Comparison of ENCODE assay signal across 22 cellular contexts in the genomic region with DNA sequence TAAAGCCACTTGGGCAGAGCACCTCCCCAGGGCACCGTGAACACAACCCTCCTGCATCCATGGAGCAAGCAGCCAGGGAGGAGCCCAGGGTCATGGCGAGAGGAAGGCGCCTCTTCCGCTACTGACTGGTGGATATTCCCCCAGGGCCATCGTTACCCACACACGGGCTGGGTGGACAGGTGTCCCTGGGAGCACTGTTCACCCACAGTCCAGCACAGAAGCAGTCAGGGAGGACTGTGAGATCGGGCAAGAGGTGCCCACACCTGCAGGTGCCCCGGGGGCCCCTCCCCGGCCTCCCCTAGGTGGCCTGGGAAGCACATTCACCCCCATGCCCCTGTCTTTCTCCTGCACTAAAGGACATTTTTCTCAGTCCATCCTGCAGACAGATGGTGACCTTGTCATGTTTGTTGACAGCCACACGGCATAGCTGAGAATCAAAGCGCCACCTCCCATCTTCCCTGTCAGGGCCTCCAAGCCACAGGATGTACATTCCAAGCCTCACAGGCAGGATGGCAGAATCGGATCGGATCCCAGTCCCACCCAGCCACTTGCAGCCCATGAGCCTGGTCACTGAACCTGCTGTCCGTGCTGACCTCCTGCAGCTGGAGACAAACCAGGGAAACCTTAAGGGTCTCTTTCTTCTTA.
DNase-seq lines count a peak whose midpoint lies in the region; ATAC-seq and TF ChIP-seq lines count a peak whose summit lies in the region.
"Had no signal": no experiment of that assay in that cellular context is flagged by ENCODE, and none has a peak within 500 bp of the region (broad histone marks: within the 10 kb centered on the region; RNA-seq: fewer than 3 reads in every experiment).

No MANE protein-coding gene starts in this region.

- H3K27me3 Mint-ChIP-seq in WTC11 (ENCODE audit: low read depth) (no peaks in the 10 kb centered on the region; the same call in 1 of the 2 replicates), T-helper 17 cell (peaks cover 26% of the 10 kb centered on the region)
- H3K27me3 Mint-ChIP-seq: CD4-positive, CD25-positive, alpha-beta regulatory T cell had no signal

- 0 out of 2 replicates have a peak overlapping the region, but pooled peaks have one; percentile 57 for H3K27ac Mint-ChIP-seq in WTC11
- no peak overlapping the region for H3K27ac Mint-ChIP-seq in T-helper 17 cell
- H3K27ac Mint-ChIP-seq: CD4-positive, CD25-positive, alpha-beta regulatory T cell; CD8-positive, alpha-beta T cell; H9 had no signal

- no peaks in the 10 kb centered on the region for H3K79me2 ChIP-seq in trophoblast cell (ENCODE audit: control insufficient read depth, insufficient read depth, low read length, poor library complexity)

- H3K4me1 Mint-ChIP-seq in WTC11 (no peaks in the 10 kb centered on the region), T-helper 17 cell (no peaks in the 10 kb centered on the region)
- H3K4me1 Mint-ChIP-seq: CD4-positive, CD25-positive, alpha-beta regulatory T cell had no signal

- no peaks in the 10 kb centered on the region for H3K9me3 Mint-ChIP-seq in WTC11
- H3K9me3 Mint-ChIP-seq: CD4-positive, CD25-positive, alpha-beta regulatory T cell; CD8-positive, alpha-beta T cell; H9 had no signal

- H2BK12ac ChIP-seq in neuronal stem cell (ENCODE audit: low read length): no peak overlapping the region
- H2BK12ac ChIP-seq in trophoblast cell (ENCODE audit: low read length): no peak overlapping the region

- CTCF ChIA-PET in WTC11 (lab: Charles Lee): interaction anchor here (1.1 kb wide), 1 partner anchor 9 kb away, joined by 3 read pairs; no protein-coding TSS in a partner anchor

- H3K79me1 ChIP-seq in neuronal stem cell (ENCODE audit: low read depth, low read length) (no peaks in the 10 kb centered on the region), trophoblast cell (ENCODE audit: low read length) (no peaks in the 10 kb centered on the region)

- no peak overlapping the region for H3K4me3 Mint-ChIP-seq in WTC11
- no peak overlapping the region for H3K4me3 Mint-ChIP-seq in T-helper 17 cell
- H3K4me3 Mint-ChIP-seq: CD4-positive, CD25-positive, alpha-beta regulatory T cell; CD8-positive, alpha-beta T cell; H9 had no signal

- H2AK5ac ChIP-seq in neuronal stem cell (ENCODE audit: low read depth, low read length): peak overlapping the region; percentile 73
- H2AK5ac ChIP-seq in trophoblast cell (ENCODE audit: low read length): no peak overlapping the region

- no peak overlapping the region for H2AFZ ChIP-seq in neuronal stem cell (ENCODE audit: low read length)
- no peak overlapping the region for H2AFZ ChIP-seq in trophoblast cell (ENCODE audit: insufficient read depth, low read length, poor library complexity)
- H2AFZ ChIP-seq: GM23248 had no signal

- no CpG with 5 or more reads among the region's 14 CpGs for WGBS in neuronal stem cell (ENCODE audit: extremely low coverage in 2 of 2, insufficient read length in 2 of 2, insufficient replicate concordance in 1 of 2), 2 donors
- WGBS in trophoblast cell (ENCODE audit: extremely low coverage, insufficient coverage, insufficient read length): no CpG with 5 or more reads among the region's 14 CpGs

- H3K4me1 ChIP-seq in BLaER1: peaks cover 27% of the 10 kb centered on the region
- peaks cover 0 to 29% of the 10 kb centered on the region in 2 donors for H3K4me1 ChIP-seq in neuronal stem cell (ENCODE audit: control insufficient read depth in 2 of 2, insufficient read depth in 1 of 2, low read depth in 1 of 2, low read length in 2 of 2)
- no peaks in the 10 kb centered on the region for H3K4me1 ChIP-seq in trophoblast cell (ENCODE audit: control insufficient read depth in 1 of 2, insufficient read depth in 2 of 2, low read length in 2 of 2)
- H3K4me1 ChIP-seq: A549, BE2C, Caco-2 had no signal

- no peak overlapping the region for H2BK5ac ChIP-seq in neuronal stem cell (ENCODE audit: low read length)
- H2BK5ac ChIP-seq in trophoblast cell (ENCODE audit: low read depth, low read length, poor library complexity): no peak overlapping the region

- H3K27ac ChIP-seq in BLaER1 (no peak overlapping the region), neuronal stem cell (replicated peaks; ENCODE audit: low read length) (no peak overlapping the region), trophoblast cell (ENCODE audit: low read depth, low read length) (no peak overlapping the region)
- H3K27ac ChIP-seq: A549, C4-2B, GM23248 had no signal

- DNase-seq in NCI-H2171 treated with DMSO at 0.1 percent for 48 hours (lab: John Stamatoyannopoulos, UW): peak; percentile 6
- no peak for DNase-seq in NCI-H2171 (lab: John Stamatoyannopoulos, UW)
- no peak for DNase-seq in WTC11 (ENCODE audit: low spot score)
- DNase-seq in neuronal stem cell (ENCODE audit: low spot score): no peak
- no peak for DNase-seq in T-helper 17 cell
- no peak for DNase-seq in trophoblast cell
- DNase-seq: 8988T; ACHN; AML-193; BE2C; Caco-2; CD4-positive, CD25-positive, alpha-beta regulatory T cell; CD8-positive, alpha-beta T cell; DMS53; DMS79 treated with DMSO at 0.1 percent for 48 hours; GF-D8; GM23248; H9 had no signal

- H3K27me3 ChIP-seq in BLaER1 (peaks cover 44% of the 10 kb centered on the region), neuronal stem cell (ENCODE audit: control insufficient read depth in 3 of 3, insufficient read depth in 3 of 3, low read depth in 1 of 3, low read length in 3 of 3) (peaks cover 0 to 99% (median 0%) of the 10 kb centered on the region in 3 experiments), trophoblast cell (ENCODE audit: insufficient read depth, low read length) (no peaks in the 10 kb centered on the region)

- ATAC-seq in WTC11 (no peak), T-helper 17 cell (no peak)
- ATAC-seq: A549; CD8-positive, alpha-beta T cell; HCT116 had no signal

- H3K9me3 ChIP-seq in BLaER1 (no peaks in the 10 kb centered on the region), neuronal stem cell (replicated peaks in 1 of 2; ENCODE audit: control insufficient read depth in 2 of 2, insufficient read depth in 1 of 2, low read depth in 1 of 2, low read length in 2 of 2) (no peaks in the 10 kb centered on the region), T-helper 17 cell (ENCODE audit: control insufficient read depth, low read length, poor library complexity, severe bottlenecking) (no peaks in the 10 kb centered on the region), trophoblast cell (ENCODE audit: insufficient read depth, low read depth, low read length) (peaks cover 2% of the 10 kb centered on the region)
- H3K9me3 ChIP-seq: A549, BE2C, Caco-2 had no signal

- H3K4me2 ChIP-seq in BLaER1 (peak overlapping the region; percentile 35), neuronal stem cell (ENCODE audit: insufficient read depth, low read length, poor library complexity, severe bottlenecking) (no peak overlapping the region), trophoblast cell (ENCODE audit: low read length) (no peak overlapping the region)
- H3K4me2 ChIP-seq: A549 had no signal

- H3K23ac ChIP-seq in neuronal stem cell (ENCODE audit: low read depth, low read length, poor library complexity) (no peak overlapping the region), trophoblast cell (ENCODE audit: low read length) (no peak overlapping the region)

- no peak overlapping the region for H3K4me3 ChIP-seq in BLaER1
- no peak overlapping the region for H3K4me3 ChIP-seq in neuronal stem cell (ENCODE audit: low read length in 2 of 2)
- no peak overlapping the region for H3K4me3 ChIP-seq in trophoblast cell (ENCODE audit: low read depth, low read length)
- H3K4me3 ChIP-seq: A549, GM23248 had no signal

- H2BK15ac ChIP-seq in neuronal stem cell (ENCODE audit: low read length): peak overlapping the region; percentile 83

- H2BK120ac ChIP-seq in neuronal stem cell (ENCODE audit: low read depth, low read length) (no peak overlapping the region), trophoblast cell (ENCODE audit: insufficient read depth, low read length, poor library complexity) (no peak overlapping the region)

- no peak overlapping the region for H4K8ac ChIP-seq in neuronal stem cell (ENCODE audit: low read depth, low read length)
- H4K8ac ChIP-seq in trophoblast cell (ENCODE audit: low read depth, low read length): no peak overlapping the region

- H3K18ac ChIP-seq in neuronal stem cell (ENCODE audit: low read length): peak overlapping the region; percentile 50
- H3K18ac ChIP-seq in trophoblast cell (ENCODE audit: low read length): no peak overlapping the region

- peaks cover 7% of the 10 kb centered on the region; the same call in 1 of the 2 replicates for H4K20me1 ChIP-seq in BLaER1

- peak overlapping the region; percentile 48 for H3K14ac ChIP-seq in neuronal stem cell (ENCODE audit: low read length)
- no peak overlapping the region for H3K14ac ChIP-seq in trophoblast cell (ENCODE audit: low read length)

- H3K9ac ChIP-seq in BLaER1 (no peak overlapping the region), neuronal stem cell (ENCODE audit: low read depth, low read length, poor library complexity) (no peak overlapping the region), trophoblast cell (ENCODE audit: low read length) (no peak overlapping the region)
- H3K9ac ChIP-seq: GM23248 had no signal

- no peak overlapping the region for H4K91ac ChIP-seq in neuronal stem cell (ENCODE audit: low read depth, low read length, poor library complexity)
- no peak overlapping the region for H4K91ac ChIP-seq in trophoblast cell (ENCODE audit: low read depth, low read length)

- H3K36me3 Mint-ChIP-seq in WTC11 (no peaks in the 10 kb centered on the region), T-helper 17 cell (ENCODE audit: low read depth) (no peaks in the 10 kb centered on the region)
- H3K36me3 Mint-ChIP-seq: CD4-positive, CD25-positive, alpha-beta regulatory T cell; CD8-positive, alpha-beta T cell had no signal

- H3K4ac ChIP-seq in neuronal stem cell (ENCODE audit: low read length) (no peak overlapping the region), trophoblast cell (ENCODE audit: low read depth, low read length) (no peak overlapping the region)

- no peak for TF ChIP-seq CTCF in WTC11 (IDR thresholded peaks at IDR 0.05)

- POLR2A ChIA-PET in WTC11 (lab: Charles Lee): interaction anchor here (0.5 kb wide), 1 partner anchor 1571 kb away, joined by 3 read pairs; no protein-coding TSS in a partner anchor

- H3K36me3 ChIP-seq in BLaER1: no peaks in the 10 kb centered on the region
- no peaks in the 10 kb centered on the region for H3K36me3 ChIP-seq in neuronal stem cell (replicated peaks in 1 of 2; ENCODE audit: control insufficient read depth in 2 of 2, insufficient read depth in 2 of 2, low read length in 2 of 2)
- no peaks in the 10 kb centered on the region for H3K36me3 ChIP-seq in trophoblast cell (ENCODE audit: control insufficient read depth in 1 of 2, insufficient read depth in 2 of 2, low read length in 2 of 2)
- H3K36me3 ChIP-seq: BE2C had no signal

- H4K12ac ChIP-seq in trophoblast cell (ENCODE audit: low read depth, low read length): no peak overlapping the region
